In genomic region chr15:91022832-91023129, GRCh38 we compare ENCODE assay signal across 8 cellular contexts. TPM values are rescaled to one million over a fixed set of nuclear protein-coding genes. Genes with fewer than 3 reads are reported as not detected.
DNase-seq lines count a peak whose midpoint lies in the region; ATAC-seq, FAIRE-seq and TF ChIP-seq lines count a peak whose summit lies in the region.

No MANE protein-coding gene starts in this region.

- no peaks in the 10 kb centered on the region for H3K9me3 Mint-ChIP-seq in endodermal cell

- intact Hi-C loops in pancreas (cut with DNase I) = no loop called here

- TF ChIP-seq CTCF in LNCaP clone FGC (IDR thresholded peaks at IDR 0.05; ENCODE audit: control insufficient read depth, extremely low read depth, insufficient read depth) = no peak
- no peak for TF ChIP-seq CTCF in endodermal cell (conservative IDR thresholded peaks at IDR 0.05)
- TF ChIP-seq CTCF in pancreas (IDR thresholded peaks at IDR 0.05) = no peak

- H3K9me3 ChIP-seq in endodermal cell (ENCODE audit: control insufficient read depth, low read length) = no peaks in the 10 kb centered on the region
- H3K9me3 ChIP-seq in pancreas = no peaks in the 10 kb centered on the region

- H3K27ac Mint-ChIP-seq in endodermal cell = peak overlapping the region; percentile 95

- FAIRE-seq in pancreas (lab: Jason Lieb, UNC) = no peak

- H3K4me1 Mint-ChIP-seq in endodermal cell = peaks cover 20% of the 10 kb centered on the region

- H3K4me3 Mint-ChIP-seq in endodermal cell = peak overlapping the region; percentile 96

- peak in 1 of 4 donors; percentile 7 for ATAC-seq in pancreas

- H3K4me1 ChIP-seq in endodermal cell (ENCODE audit: control insufficient read depth, insufficient read depth, low read length) (no peaks in the 10 kb centered on the region), pancreas (peaks cover 3 to 18% (median 8%) of the 10 kb centered on the region in 3 donors)

- peak overlapping the region; percentile 97 for H3K4me3 ChIP-seq in GM08714 (ENCODE audit: low read length)
- peak overlapping the region; percentile 92 for H3K4me3 ChIP-seq in LNCaP clone FGC (ENCODE audit: low read depth, low read length)
- peak overlapping the region; percentile 96 for H3K4me3 ChIP-seq in endodermal cell (ENCODE audit: low read length)
- peak overlapping the region; percentile 83 to 94 (median 90) for H3K4me3 ChIP-seq in pancreas

- peaks cover 11% of the 10 kb centered on the region for H3K36me3 Mint-ChIP-seq in endodermal cell (ENCODE audit: low read depth)

- H3K9ac ChIP-seq in endodermal cell (ENCODE audit: extremely low read depth, low read length, poor library complexity, severe bottlenecking) = peak overlapping the region; percentile 70

- H3K27me3 ChIP-seq in endodermal cell (ENCODE audit: control insufficient read depth, insufficient read depth, low read length, poor library complexity, severe bottlenecking) (no peaks in the 10 kb centered on the region), pancreas (no peaks in the 10 kb centered on the region)

- H3K27ac ChIP-seq in endodermal cell (ENCODE audit: low read depth, low read length) (no peak overlapping the region), pancreas (peak overlapping the region; percentile 26 to 73 (median 48))

- H3K36me3 ChIP-seq in endodermal cell (ENCODE audit: control insufficient read depth, insufficient read depth, low read length) (no peaks in the 10 kb centered on the region), pancreas (no peaks in the 10 kb centered on the region)

- 50 to 76% methylated on average over 1 of the region's 1 CpG for WGBS in endodermal cell (ENCODE audit: insufficient coverage in 1 of 2, insufficient read length in 1 of 2), 2 experiments
- WGBS in pancreas, 2 donors = 14 to 26% methylated on average over 1 of the region's 1 CpG

- H3K27me3 Mint-ChIP-seq in endodermal cell (ENCODE audit: insufficient read depth) = no peaks in the 10 kb centered on the region

- DNase-seq in LNCaP clone FGC (ENCODE audit: low read depth) (no peak), endodermal cell (no peak), pancreas (no peak), NK-92 (lab: John Stamatoyannopoulos, UW; ENCODE audit: unreplicated experiment) (no peak), NCI-H146 treated with DMSO at 0.1 percent for 48 hours (lab: John Stamatoyannopoulos, UW; ENCODE audit: unreplicated experiment) (no peak), medulla oblongata (ENCODE audit: extremely low spot score) (no peak), Kasumi-1 (lab: John Stamatoyannopoulos, UW) (no peak)

RNA-seq across cellular contexts. Expression of gene VPS33B, which starts 0.4 kb away (rescaled TPM):
- 10 to 100 TPM; 22.4 to 25.0 TPM for total RNA-seq in endodermal cell
- polyA plus RNA-seq in endodermal cell (2013, experiment 1 of 2) = 22.3 TPM
- 16.8 TPM for polyA plus RNA-seq in endodermal cell (2013, experiment 2 of 2)
- 1 to 10 TPM; 4.2 to 8.8 (median 5.9) TPM for total RNA-seq in pancreas
- polyA plus RNA-seq in pancreas = 10 to 100 TPM; 11.6 to 18.9 TPM

RNA-seq across cellular contexts. Expression of gene PRC1, which starts 28.4 kb away (rescaled TPM):
- 100 to 1,000 TPM in 1 of 2 donors, 10 to 100 TPM in 1; 67.3 to 127 TPM for total RNA-seq in endodermal cell
- 190 TPM for polyA plus RNA-seq in endodermal cell (2013, experiment 1 of 2)
- 187 TPM for polyA plus RNA-seq in endodermal cell (2013, experiment 2 of 2)
- total RNA-seq in pancreas = 1 to 10 TPM; 3.9 to 5.8 (median 4.8) TPM
- polyA plus RNA-seq in pancreas = 10 to 100 TPM in 1 of 2 donors, 1 to 10 TPM in 1; 5.1 to 12.7 TPM

Comparison
In these comparisons a context has a peak if more than half of its experiments do, and no peak if none do; other contexts are left out.
1. RNA of gene PRC1, which starts 28.4 kb away (total RNA-seq): 67.3 to 127 TPM in endodermal cell; 3.9 to 5.8 TPM in pancreas; every median in the first group is over 10 times any median in the second.
2. Peak in every context shown above with its lines, with median percentiles within 50 percentile points of each other: H3K4me3 ChIP-seq.